ENCODE assay signal across 9 cellular contexts in genomic region chr10:46285300-46285699, GRCh38.
DNase-seq lines count a peak whose midpoint lies in the region; TF ChIP-seq lines count a peak whose summit lies in the region.
"Had no signal": no experiment of that assay in that cellular context is flagged by ENCODE, and none has a peak within 500 bp of the region (broad histone marks: within the 10 kb centered on the region; RNA-seq: fewer than 3 reads in every experiment).

No MANE protein-coding gene starts in this region.

- TF ChIP-seq CTCF in VCaP (conservative IDR thresholded peaks at IDR 0.05) (no peak), GM10266 (IDR thresholded peaks at IDR 0.05; ENCODE audit: control insufficient read depth, insufficient read depth, low read depth, missing control alignments) (no peak)

- H3K4me3 ChIP-seq in iPS-11a (ENCODE audit: low read depth, low read length) = peak overlapping the region; percentile 74

- DNase-seq in SKM-1 treated with dmso at 0.1 percent for 144 hours (lab: John Stamatoyannopoulos, UW; ENCODE audit: unreplicated experiment) (peak; percentile 8), SKM-1 (lab: John Stamatoyannopoulos, UW; ENCODE audit: unreplicated experiment) (no peak), substantia nigra (lab: John Stamatoyannopoulos, UW) (no peak), NCI-H1930 (lab: John Stamatoyannopoulos, UW) (no peak), GM10266 (ENCODE audit: extremely low spot score) (no peak), NCI-H1092 treated with DMSO at 0.1 percent for 48 hours (lab: John Stamatoyannopoulos, UW) (no peak)
- DNase-seq: NCI-H2081 treated with DMSO at 0.1 percent for 48 hours had no signal

- peak overlapping the region; percentile 71 for H3K27ac ChIP-seq in VCaP
- peak overlapping the region; percentile 82 for H3K27ac ChIP-seq in substantia nigra (ENCODE audit: low read depth, low read length, poor library complexity, severe bottlenecking)
